Comparison of ENCODE assay signal across 8 cellular contexts in the genomic region with DNA sequence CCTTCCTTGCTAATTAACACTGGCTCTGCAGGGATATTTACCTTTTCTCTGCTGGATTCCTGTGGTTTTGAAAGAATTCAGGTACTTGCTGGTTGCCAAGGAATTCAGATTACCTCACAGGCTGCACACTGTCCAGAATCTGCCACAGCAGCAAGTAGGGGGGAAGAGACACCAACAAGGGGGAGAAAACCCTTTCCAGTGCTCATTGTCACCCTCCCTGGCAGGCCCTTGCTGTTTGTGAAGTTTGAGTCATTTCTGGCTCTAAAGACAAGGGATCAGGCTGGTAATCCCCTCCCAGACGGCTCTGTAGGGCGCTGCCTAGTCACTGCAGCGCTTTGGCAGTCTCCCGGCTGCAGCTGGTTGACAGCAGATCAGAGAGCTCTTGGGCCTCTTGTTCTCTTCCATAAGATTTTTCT. TPM values are rescaled to one million over a fixed set of nuclear protein-coding genes. Genes with fewer than 3 reads are reported as not detected.
A peak's percentile ranks its signal among the peaks of the same experiment; 100 is the strongest.
DNase-seq lines count a peak whose midpoint lies in the region; ATAC-seq and TF ChIP-seq lines count a peak whose summit lies in the region.

No MANE protein-coding gene starts in this region.

- ATAC-seq in HG02642 (IDR thresholded peaks at IDR 0.05; ENCODE audit: poor library complexity, unreplicated experiment) = peak; percentile 50
- peak; percentile 60 to 93 (median 86) for ATAC-seq in heart right ventricle

- intact Hi-C loops in heart right ventricle (cut with DNase I) = loop anchor here in 7 of 10 donors (1.0 to 10.0 kb wide), 8 partner anchors 80 to 673 kb away; a partner anchor contains a TSS

- no peaks in the 10 kb centered on the region for H3K9me3 ChIP-seq in heart right ventricle

- TF ChIP-seq CTCF in heart right ventricle (IDR thresholded peaks at IDR 0.05) = no peak

- no peak overlapping the region for H3K4me3 ChIP-seq in heart right ventricle

- peaks cover 0 to 22% (median 0%) of the 10 kb centered on the region in 9 donors for H3K36me3 ChIP-seq in heart right ventricle

- H3K27me3 ChIP-seq in heart right ventricle = no peaks in the 10 kb centered on the region

- peaks cover 2 to 41% (median 26%) of the 10 kb centered on the region in 9 donors for H3K4me1 ChIP-seq in heart right ventricle

- 35 to 47% methylated on average over 4 of the region's 4 CpGs for WGBS in heart right ventricle, 2 donors

- DNase-seq in Ammon's horn (ENCODE audit: low spot score) = peak; percentile 92
- peak; percentile 86 for DNase-seq in amniotic epithelial cell (ENCODE audit: low read depth)
- DNase-seq in heart right ventricle = peak; percentile 43 to 54
- DNase-seq in putamen (ENCODE audit: low spot score) = peak; percentile 93
- no peak for DNase-seq in NCI-H2171 (lab: John Stamatoyannopoulos, UW)
- no peak for DNase-seq in GM19238 (ENCODE audit: insufficient read length, low spot score)
- DNase-seq in stimulated activated naive CD4-positive, alpha-beta T cell treated with Interleukin-2 at 50 U/mL for 16 hours (lab: John Stamatoyannopoulos, UW) = no peak

- H3K27ac ChIP-seq in heart right ventricle = peak overlapping the region; percentile 23 to 81 (median 65)

RNA-seq across cellular contexts. Expression of a gene that starts 50.8 kb away (rescaled TPM):
- 10 to 100 TPM; 14.6 to 24.7 (median 18.5) TPM for total RNA-seq in heart right ventricle
- 1 to 10 TPM; 5.6 to 7.7 TPM for polyA plus RNA-seq in heart right ventricle

RNA-seq across cellular contexts. Expression of a gene that starts 51.1 kb away (rescaled TPM):
- total RNA-seq in heart right ventricle = 1 to 10 TPM; 6.3 to 8.9 (median 6.8) TPM
- polyA plus RNA-seq in heart right ventricle = 10 to 100 TPM; 13.7 to 14.6 TPM

Comparison
In these comparisons a context has a peak if more than half of its experiments do, and no peak if none do; other contexts are left out.
1. DNase-seq: peak in Ammon's horn (single experiment), amniotic epithelial cell (single experiment), heart right ventricle (2 of 2) and putamen (single experiment); none in NCI-H2171 (single experiment), GM19238 (single experiment) and stimulated activated naive CD4-positive, alpha-beta T cell treated with Interleukin-2 at 50 U/mL for 16 hours (single experiment).